ENCODE assay signal across 8 cellular contexts in the genomic region with DNA sequence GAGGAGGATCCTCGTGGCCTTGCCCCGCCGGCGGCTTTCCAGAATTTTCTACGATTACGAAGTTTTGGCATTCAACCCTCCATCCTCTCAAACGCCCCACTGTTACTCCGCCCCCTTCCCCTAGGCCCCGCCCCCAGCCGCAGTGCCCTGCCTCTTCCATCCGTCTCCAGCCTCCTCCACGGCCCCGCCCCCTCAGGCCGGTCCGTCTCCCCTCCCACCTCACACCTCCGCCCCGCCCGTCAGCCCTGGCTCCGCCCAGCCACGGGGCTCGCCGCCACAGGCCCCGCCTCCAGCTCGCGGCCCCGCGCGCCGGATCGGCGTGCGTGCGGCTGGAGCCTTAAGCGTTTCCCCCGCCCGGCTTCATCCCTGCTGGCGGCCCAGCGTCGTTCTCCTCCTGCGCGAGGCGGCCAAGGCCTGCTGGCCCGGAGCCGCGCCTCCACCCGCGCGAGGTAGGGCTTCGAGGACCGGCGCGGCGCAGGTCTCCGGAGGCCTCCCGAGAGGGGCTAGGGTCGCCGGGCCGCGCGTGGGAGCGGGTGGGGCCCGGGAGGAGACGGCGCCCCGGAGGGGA. TPM values are rescaled to one million over a fixed set of nuclear protein-coding genes. Genes with fewer than 3 reads are reported as not detected.
A peak's percentile ranks its signal among the peaks of the same experiment; 100 is the strongest.
DNase-seq lines count a peak whose midpoint lies in the region; ATAC-seq and TF ChIP-seq lines count a peak whose summit lies in the region.

A gene with protein sequence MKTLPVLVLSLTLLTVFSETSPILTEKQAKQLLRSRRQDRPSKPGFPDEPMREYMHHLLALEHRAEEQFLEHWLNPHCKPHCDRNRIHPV (minus strand): TSS at position 109 of the 568 bp plus-strand sequence. CDS start 18,110 bp downstream, outside the sequence.
TSS of gene DGKE (plus strand) at position 340 of the 568 bp plus-strand sequence. CDS start 645 bp downstream, outside the sequence.

- POLR2A ChIA-PET in activated CD4-positive, alpha-beta T cell treated with anti-CD3 and anti-CD28 coated beads for 36 hours (lab: Charles Lee), result interaction anchor here (0.6 to 1.4 kb wide), 2 partner anchors 18 to 127 kb away, joined by 3 to 5 read pairs; partner anchors contain the start of gene COIL

- H3K4me3 Mint-ChIP-seq in activated CD4-positive, alpha-beta T cell treated with anti-CD3 and anti-CD28 coated beads for 36 hours, result peak within 1 kb of the TSS; percentile 86
- peak within 1 kb of the TSS; percentile 88 for H3K4me3 Mint-ChIP-seq in chondrocyte (ENCODE audit: unreplicated experiment)

- intact Hi-C loops in activated CD4-positive, alpha-beta T cell treated with anti-CD3 and anti-CD28 coated beads for 36 hours (cut with DNase I, micrococcal nuclease), result loop anchor here (1.0 to 10.0 kb wide), 17 partner anchors 15 to 1683 kb away; partner anchors contain the start of genes AKAP1 (in 2 of the 2), COIL (in 2 of the 2), DYNLL2 (in 1 of the 2) and MMD (in 1 of the 2)
- intact Hi-C loops in left colon (cut with DNase I, micrococcal nuclease), result no loop called here

- CTCF ChIA-PET in activated CD4-positive, alpha-beta T cell treated with anti-CD3 and anti-CD28 coated beads for 36 hours (lab: Charles Lee), result interaction anchor here (0.6 to 4.1 kb wide), 6 partner anchors 10 to 1768 kb away, joined by 3 to 26 read pairs (median 4); partner anchors contain the start of gene MRPS23

- no peaks in the 10 kb centered on the region for H3K9me3 Mint-ChIP-seq in activated CD4-positive, alpha-beta T cell treated with anti-CD3 and anti-CD28 coated beads for 36 hours (ENCODE audit: low read depth)
- H3K9me3 Mint-ChIP-seq in chondrocyte (ENCODE audit: low read depth), result no peaks in the 10 kb centered on the region

- H3K27ac Mint-ChIP-seq in activated CD4-positive, alpha-beta T cell treated with anti-CD3 and anti-CD28 coated beads for 36 hours, result peak within 1 kb of the TSS; percentile 90
- H3K27ac Mint-ChIP-seq in chondrocyte (ENCODE audit: unreplicated experiment), result peak within 1 kb of the TSS; percentile 74

- H3K27me3 Mint-ChIP-seq in activated CD4-positive, alpha-beta T cell treated with anti-CD3 and anti-CD28 coated beads for 36 hours, result no peaks in the 10 kb centered on the region
- no peaks in the 10 kb centered on the region for H3K27me3 Mint-ChIP-seq in chondrocyte (ENCODE audit: low read depth)

- peaks cover 62% of the 10 kb centered on the region for H3K4me1 Mint-ChIP-seq in activated CD4-positive, alpha-beta T cell treated with anti-CD3 and anti-CD28 coated beads for 36 hours
- peaks cover 16% of the 10 kb centered on the region for H3K4me1 Mint-ChIP-seq in chondrocyte (ENCODE audit: low read depth)

- peaks cover 49% of the 10 kb centered on the region for H3K36me3 Mint-ChIP-seq in activated CD4-positive, alpha-beta T cell treated with anti-CD3 and anti-CD28 coated beads for 36 hours (ENCODE audit: low read depth)
- H3K36me3 Mint-ChIP-seq in chondrocyte (ENCODE audit: low read depth), result peaks cover 2% of the 10 kb centered on the region

- no peak for TF ChIP-seq CTCF in chondrocyte (IDR thresholded peaks at IDR 0.05)

- ATAC-seq in HG03354 (IDR thresholded peaks at IDR 0.05; ENCODE audit: poor library complexity, severe bottlenecking, unreplicated experiment), result peak; percentile 70
- peak; percentile 93 for ATAC-seq in activated CD4-positive, alpha-beta T cell treated with anti-CD3 and anti-CD28 coated beads for 36 hours
- ATAC-seq in left colon, result peak; percentile 91

- peak; percentile 67 for TF ChIP-seq POLR2A in GM19099 (IDR thresholded peaks at IDR 0.05; ENCODE audit: extremely low read depth, insufficient read length, low read depth)

- DNase-seq in AML-193 (lab: John Stamatoyannopoulos, UW), result peak; percentile 45 to 59
- peak; percentile 89 for DNase-seq in NCI-H345 treated with DMSO at 0.1 percent for 48 hours (lab: John Stamatoyannopoulos, UW; ENCODE audit: unreplicated experiment)
- DNase-seq in activated CD4-positive, alpha-beta T cell treated with anti-CD3 and anti-CD28 coated beads for 36 hours, result peak; percentile 100
- peak; percentile 98 for DNase-seq in chondrocyte (ENCODE audit: low spot score)
- peak; percentile 98 to 99 for DNase-seq in left colon
- DNase-seq in stimulated activated CD4-positive, alpha-beta T cell treated with anti-CD3 and anti-CD28 coated beads, Interleukin-1b, Interleukin-23, amount 100 ng/mL, for 4 hours (ENCODE audit: low read depth in 2 of 2), result peak; percentile 100

RNA-seq across cellular contexts. Expression of the first gene that starts in this region (rescaled TPM):
- 1 to 10 TPM; 4.0 to 5.0 TPM for total RNA-seq in activated CD4-positive, alpha-beta T cell treated with anti-CD3 and anti-CD28 coated beads for 36 hours
- total RNA-seq in chondrocyte (1.5 to 1.8 TPM (median 1.6 TPM) in 3 replicates), left colon (1 to 10 TPM; 2.0 to 2.2 TPM)

RNA-seq across cellular contexts. Expression of gene DGKE, which starts in this region (rescaled TPM):
- total RNA-seq in activated CD4-positive, alpha-beta T cell treated with anti-CD3 and anti-CD28 coated beads for 36 hours, result 10 to 100 TPM; 22.4 to 27.4 TPM
- total RNA-seq in chondrocyte, result 3.6 to 6.8 TPM (median 4.3 TPM) in 3 replicates
- 1 to 10 TPM; 7.6 to 9.2 TPM for total RNA-seq in left colon

Comparison
In these comparisons a context has a peak if more than half of its experiments do, and no peak if none do; other contexts are left out.
1. Peak in every context shown above with its lines: DNase-seq and ATAC-seq.
2. intact Hi-C loops: an anchor here in activated CD4-positive, alpha-beta T cell treated with anti-CD3 and anti-CD28 coated beads for 36 hours (1.0 to 10.0 kb wide); none called in left colon.